2 cellular contexts compared by ENCODE assay signal in the genomic region with DNA sequence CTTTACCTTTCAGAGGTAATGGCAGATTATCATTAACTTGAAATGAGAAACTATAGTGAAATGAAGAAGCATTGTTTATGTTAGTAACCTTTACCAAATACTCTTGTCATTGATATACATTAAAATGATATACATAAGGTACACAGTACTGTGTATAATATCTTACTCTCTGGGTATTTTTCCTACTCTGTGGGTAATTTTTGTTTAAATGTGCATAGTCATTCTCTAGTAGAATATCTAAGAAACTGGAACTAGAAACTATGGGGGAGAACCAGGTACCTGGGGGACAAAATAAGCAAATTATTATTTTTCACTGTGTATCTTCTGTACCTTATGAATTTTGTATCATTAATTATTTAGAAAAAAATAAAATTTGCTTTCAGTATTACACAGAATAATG.
TF ChIP-seq lines count a peak whose summit lies in the region.

No MANE protein-coding gene starts in this region.

TF ChIP-seq in HepG2, 621 proteins besides CTCF, POLR2A, EP300 and RAD21:
- peak; percentile 34 for TF ChIP-seq NFE2L2 (IDR thresholded peaks at IDR 0.05; ENCODE audit: low read length)
- TF ChIP-seq NR3C1 (CRISPR knock-in tag; IDR thresholded peaks at IDR 0.05): no peak

TF ChIP-seq in K562, 482 proteins besides CTCF, POLR2A, EP300 and RAD21:
- TF ChIP-seq ZBTB17 (CRISPR knock-in tag; IDR thresholded peaks at IDR 0.05) (no peak), ARNT (IDR thresholded peaks at IDR 0.05) (no peak), ZNF316 (IDR thresholded peaks at IDR 0.05) (peak; percentile 68), ZNF282 (CRISPR knock-in tag; IDR thresholded peaks at IDR 0.05) (no peak), C11orf30 (IDR thresholded peaks at IDR 0.05; ENCODE audit: low read depth) (peak; percentile 67), ZC3H4 (CRISPR knock-in tag; IDR thresholded peaks at IDR 0.05; ENCODE audit: borderline replicate concordance) (no peak), MAFK (IDR thresholded peaks at IDR 0.05; ENCODE audit: low read length) (peak; percentile 21; the same call in 1 of the 2 replicates), NFE2 (IDR thresholded peaks at IDR 0.05; ENCODE audit: low read depth) (peak; percentile 47; the same call in 1 of the 2 replicates), CBX8 (IDR thresholded peaks at IDR 0.05; ENCODE audit: borderline replicate concordance, extremely low read depth, low read depth, low read length, poor library complexity, severe bottlenecking) (no peak), SLC30A9 (CRISPR knock-in tag; IDR thresholded peaks at IDR 0.05) (no peak), SNRNP70 (optimal IDR thresholded peaks at IDR 0.05; ENCODE audit: low read depth, low read length) (no peak), NFE2L1 (tag; IDR thresholded peaks at IDR 0.05; ENCODE audit: borderline replicate concordance, low read depth) (peak; percentile 60; the same call in 1 of the 2 replicates), MAFG (tag; conservative IDR thresholded peaks at IDR 0.05) (peak; percentile 78), MAFF (IDR thresholded peaks at IDR 0.05; ENCODE audit: low read length) (peak; percentile 19; the same call in 1 of the 2 replicates), ZNF224 (CRISPR knock-in tag; IDR thresholded peaks at IDR 0.05) (no peak)
- TF ChIP-seq, protein P1, sequence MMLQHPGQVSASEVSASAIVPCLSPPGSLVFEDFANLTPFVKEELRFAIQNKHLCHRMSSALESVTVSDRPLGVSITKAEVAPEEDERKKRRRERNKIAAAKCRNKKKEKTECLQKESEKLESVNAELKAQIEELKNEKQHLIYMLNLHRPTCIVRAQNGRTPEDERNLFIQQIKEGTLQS (IDR thresholded peaks at IDR 0.05): no peak
- TF ChIP-seq, protein P1 (CRISPR knock-in tag; conservative IDR thresholded peaks at IDR 0.05): no peak
- TF ChIP-seq, protein P2, sequence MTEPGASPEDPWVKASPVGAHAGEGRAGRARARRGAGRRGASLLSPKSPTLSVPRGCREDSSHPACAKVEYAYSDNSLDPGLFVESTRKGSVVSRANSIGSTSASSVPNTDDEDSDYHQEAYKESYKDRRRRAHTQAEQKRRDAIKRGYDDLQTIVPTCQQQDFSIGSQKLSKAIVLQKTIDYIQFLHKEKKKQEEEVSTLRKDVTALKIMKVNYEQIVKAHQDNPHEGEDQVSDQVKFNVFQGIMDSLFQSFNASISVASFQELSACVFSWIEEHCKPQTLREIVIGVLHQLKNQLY (CRISPR knock-in tag; conservative IDR thresholded peaks at IDR 0.05): no peak
